Comparison of ENCODE assay signal across 15 cellular contexts in genomic region chrX:2664497-2664896, GRCh38. TPM values are rescaled to one million over a fixed set of nuclear protein-coding genes. Genes with fewer than 3 reads are reported as not detected.
DNase-seq lines count a peak whose midpoint lies in the region; ATAC-seq and TF ChIP-seq lines count a peak whose summit lies in the region.
"Had no signal": no experiment of that assay in that cellular context is flagged by ENCODE, and none has a peak within 500 bp of the region (broad histone marks: within the 10 kb centered on the region; RNA-seq: fewer than 3 reads in every experiment).

No MANE protein-coding gene starts in this region.

- H4K8ac ChIP-seq in neuronal stem cell (ENCODE audit: low read depth, low read length): no peak overlapping the region

- peak overlapping the region; percentile 77 for H2AFZ ChIP-seq in ACC112 (ENCODE audit: low read length, unreplicated experiment)
- H2AFZ ChIP-seq in neuronal stem cell (ENCODE audit: low read length): peak overlapping the region; percentile 21

- H3K9me3 Mint-ChIP-seq in endothelial cell (ENCODE audit: unreplicated experiment): no peaks in the 10 kb centered on the region
- H3K9me3 Mint-ChIP-seq: CD4-positive, CD25-positive, alpha-beta regulatory T cell had no signal

- H2BK12ac ChIP-seq in neuronal stem cell (ENCODE audit: low read length): no peak overlapping the region

- TF ChIP-seq CTCF in HFF-Myc (IDR thresholded peaks at IDR 0.05; ENCODE audit: low read depth, low read length, missing control alignments): no peak
- no peak for TF ChIP-seq CTCF in fibroblast of mammary gland (conservative IDR thresholded peaks at IDR 0.05; ENCODE audit: control insufficient read depth, insufficient read depth, low read depth, low read length)
- TF ChIP-seq CTCF in endothelial cell (IDR thresholded peaks at IDR 0.05; ENCODE audit: unreplicated experiment): no peak

- H3K4me1 Mint-ChIP-seq in endothelial cell (ENCODE audit: unreplicated experiment): peaks cover 4% of the 10 kb centered on the region
- H3K4me1 Mint-ChIP-seq: CD4-positive, CD25-positive, alpha-beta regulatory T cell had no signal

- H3K36me3 ChIP-seq in ACC112 (ENCODE audit: insufficient read depth, low read length): no peaks in the 10 kb centered on the region
- no peaks in the 10 kb centered on the region for H3K36me3 ChIP-seq in neuronal stem cell (replicated peaks in 1 of 2; ENCODE audit: control insufficient read depth in 2 of 2, insufficient read depth in 2 of 2, low read length in 2 of 2)
- H3K36me3 ChIP-seq in HAP-1 (replicated peaks): no peaks in the 10 kb centered on the region
- H3K36me3 ChIP-seq: adrenal gland had no signal

- no peak overlapping the region for H3K18ac ChIP-seq in neuronal stem cell (ENCODE audit: low read length)

- no peak overlapping the region for H3K4me2 ChIP-seq in neuronal stem cell (ENCODE audit: insufficient read depth, low read length, poor library complexity, severe bottlenecking)

- H3K4me3 Mint-ChIP-seq in endothelial cell (ENCODE audit: unreplicated experiment): no peak overlapping the region

- H3K4ac ChIP-seq in neuronal stem cell (ENCODE audit: low read length): no peak overlapping the region

- no peak overlapping the region for H3K27ac ChIP-seq in ACC112 (ENCODE audit: low read depth, low read length)
- H3K27ac ChIP-seq in neuronal stem cell (replicated peaks; ENCODE audit: low read length): no peak overlapping the region
- H3K27ac ChIP-seq: adrenal gland had no signal

- no peak overlapping the region for H3K14ac ChIP-seq in neuronal stem cell (ENCODE audit: low read length)

- peaks cover 2% of the 10 kb centered on the region for H3K27me3 Mint-ChIP-seq in endothelial cell (ENCODE audit: unreplicated experiment)
- H3K27me3 Mint-ChIP-seq: CD4-positive, CD25-positive, alpha-beta regulatory T cell had no signal

- no CpG with 5 or more reads among the region's 11 CpGs for WGBS in neuronal stem cell (ENCODE audit: extremely low coverage in 2 of 2, insufficient read length in 2 of 2, insufficient replicate concordance in 1 of 2), 2 donors

- no peaks in the 10 kb centered on the region for H3K79me2 ChIP-seq in ACC112 (ENCODE audit: control insufficient read depth, insufficient read depth, low read length, unreplicated experiment)

- no peak overlapping the region for H3K4me3 ChIP-seq in ACC112 (ENCODE audit: low read depth, low read length)
- H3K4me3 ChIP-seq in HFF-Myc (replicated peaks; ENCODE audit: low read depth, low read length): no peak overlapping the region
- no peak overlapping the region for H3K4me3 ChIP-seq in fibroblast of mammary gland (ENCODE audit: control insufficient read depth, low read depth, low read length)
- no peak overlapping the region for H3K4me3 ChIP-seq in neuronal stem cell (ENCODE audit: low read length in 2 of 2)
- H3K4me3 ChIP-seq in HAP-1: no peak overlapping the region
- H3K4me3 ChIP-seq: adrenal gland had no signal

- no peak overlapping the region for H3K23ac ChIP-seq in neuronal stem cell (ENCODE audit: low read depth, low read length, poor library complexity)

- no peaks in the 10 kb centered on the region for H3K79me1 ChIP-seq in neuronal stem cell (ENCODE audit: low read depth, low read length)

- H4K91ac ChIP-seq in neuronal stem cell (ENCODE audit: low read depth, low read length, poor library complexity): no peak overlapping the region

- H2BK120ac ChIP-seq in neuronal stem cell (ENCODE audit: low read depth, low read length): no peak overlapping the region

- H2AK5ac ChIP-seq in neuronal stem cell (ENCODE audit: low read depth, low read length): no peak overlapping the region

- H2BK15ac ChIP-seq in neuronal stem cell (ENCODE audit: low read length): no peak overlapping the region

- no peak overlapping the region for H2BK5ac ChIP-seq in neuronal stem cell (ENCODE audit: low read length)

- no peak for ATAC-seq in HG02885 (IDR thresholded peaks at IDR 0.05; ENCODE audit: poor library complexity, unreplicated experiment)

- H3K27ac Mint-ChIP-seq in endothelial cell (ENCODE audit: unreplicated experiment): no peak overlapping the region
- H3K27ac Mint-ChIP-seq: CD4-positive, CD25-positive, alpha-beta regulatory T cell had no signal

- peaks cover 4% of the 10 kb centered on the region for H3K36me3 Mint-ChIP-seq in endothelial cell (ENCODE audit: low read depth, unreplicated experiment)

- H3K27me3 ChIP-seq in ACC112 (ENCODE audit: insufficient read depth, low read length) (no peaks in the 10 kb centered on the region), neuronal stem cell (ENCODE audit: control insufficient read depth in 3 of 3, insufficient read depth in 3 of 3, low read depth in 1 of 3, low read length in 3 of 3) (no peaks in the 10 kb centered on the region), HAP-1 (ENCODE audit: low read depth) (no peaks in the 10 kb centered on the region)
- H3K27me3 ChIP-seq: adrenal gland had no signal

- peaks cover 5% of the 10 kb centered on the region for H3K4me1 ChIP-seq in ACC112 (ENCODE audit: control insufficient read depth, insufficient read depth, low read length, unreplicated experiment)
- H3K4me1 ChIP-seq in neuronal stem cell (ENCODE audit: control insufficient read depth in 2 of 2, insufficient read depth in 1 of 2, low read depth in 1 of 2, low read length in 2 of 2): no peaks in the 10 kb centered on the region
- no peaks in the 10 kb centered on the region for H3K4me1 ChIP-seq in HAP-1
- H3K4me1 ChIP-seq: adrenal gland had no signal

- H3K9me3 ChIP-seq in neuronal stem cell (replicated peaks in 1 of 2; ENCODE audit: control insufficient read depth in 2 of 2, insufficient read depth in 1 of 2, low read depth in 1 of 2, low read length in 2 of 2): peaks cover 0 to 2% of the 10 kb centered on the region in 2 donors
- no peaks in the 10 kb centered on the region for H3K9me3 ChIP-seq in HAP-1
- H3K9me3 ChIP-seq: adrenal gland had no signal

- no peak overlapping the region for H3K9ac ChIP-seq in neuronal stem cell (ENCODE audit: low read depth, low read length, poor library complexity)

- in situ Hi-C loops in HAP-1 (cut with MboI; ENCODE audit: low sequenced_read_pairs): no loop called here

- DNase-seq in HFF-Myc (ENCODE audit: extremely low read depth, low read depth) (peak; percentile 55), fibroblast of mammary gland (ENCODE audit: low read depth) (peak; percentile 96), neuronal stem cell (ENCODE audit: low spot score) (no peak), HAP-1 (ENCODE audit: low spot score in 2 of 2) (no peak), endothelial cell (ENCODE audit: low spot score) (no peak)
- no peak for DNase-seq in stimulated activated CD4-positive, alpha-beta T cell treated with anti-CD3 and anti-CD28 coated beads, Interleukin-2, amount 100 ng/mL, for 48 hours
- DNase-seq: activated CD8-positive, alpha-beta memory T cell treated with anti-CD3 and anti-CD28 coated beads for 24 hours; CD4-positive, CD25-positive, alpha-beta regulatory T cell; KBM-7; NCI-H1930; stimulated activated CD4-positive, alpha-beta T cell treated with anti-CD3 and anti-CD28 coated beads, Interleukin-4, amount 100 ng/mL, for 4 hours; T-helper 1 cell had no signal

RNA-seq across cellular contexts. Expression of gene CD99, which starts 26.6 kb away (rescaled TPM):
- polyA plus RNA-seq in neuronal stem cell (2013, experiment 1 of 2): 460 TPM
- 454 TPM for polyA plus RNA-seq in neuronal stem cell (2013, experiment 2 of 2)
- total RNA-seq in endothelial cell (ENCODE audit: unreplicated experiment): 714 TPM

Comparison
In these comparisons a context has a peak if more than half of its experiments do, and no peak if none do; other contexts are left out.
1. DNase-seq: peak in HFF-Myc (single experiment) and fibroblast of mammary gland (single experiment); none in neuronal stem cell (single experiment), HAP-1 (0 of 2), stimulated activated CD4-positive, alpha-beta T cell treated with anti-CD3 and anti-CD28 coated beads, Interleukin-2, amount 100 ng/mL, for 48 hours (0 of 2) and endothelial cell (single experiment).